In genomic region chr7:25897261-25897782, GRCh38 we compare ENCODE assay signal across 22 cellular contexts.
DNase-seq lines count a peak whose midpoint lies in the region; ATAC-seq and TF ChIP-seq lines count a peak whose summit lies in the region.
"Had no signal": no experiment of that assay in that cellular context is flagged by ENCODE, and none has a peak within 500 bp of the region (broad histone marks: within the 10 kb centered on the region; RNA-seq: fewer than 3 reads in every experiment).

No MANE protein-coding gene starts in this region.

- no peak overlapping the region for H3K9ac ChIP-seq in BLaER1 treated with 17β-estradiol and CSF1 and Interleukin-3, amounts not matched to agents 10 nM and 100 nM

- H3K27ac ChIP-seq in BLaER1 treated with 17β-estradiol and CSF1 and Interleukin-3, amounts not matched to agents 10 nM and 100 nM, result peak overlapping the region in 3 of 11 experiments; percentile 9 to 46 (median 20); a peak in 3 of 22 replicates
- H3K27ac ChIP-seq in upper lobe of left lung, result no peak overlapping the region
- H3K27ac ChIP-seq in CD8-positive, alpha-beta T cell (ENCODE audit: low read depth, low read length), result no peak overlapping the region
- H3K27ac ChIP-seq: A549, cardiac muscle cell, SK-N-MC, vagina had no signal

- H3K4me1 Mint-ChIP-seq in CD8-positive, alpha-beta T cell (ENCODE audit: low read depth), result peaks cover 21% of the 10 kb centered on the region

- TF ChIP-seq EP300 in upper lobe of left lung (IDR thresholded peaks at IDR 0.05), result no peak

- no peaks in the 10 kb centered on the region for H3K36me3 ChIP-seq in BLaER1 treated with 17β-estradiol and CSF1 and Interleukin-3, amounts not matched to agents 10 nM and 100 nM
- no peaks in the 10 kb centered on the region for H3K36me3 ChIP-seq in upper lobe of left lung
- H3K36me3 ChIP-seq in CD8-positive, alpha-beta T cell (ENCODE audit: insufficient read depth, low read length), result no peaks in the 10 kb centered on the region
- H3K36me3 ChIP-seq: cardiac muscle cell, vagina had no signal

- DNase-seq in KBM-7, result peak; percentile 67
- DNase-seq in SIG-M5 (lab: John Stamatoyannopoulos, UW), result peak; percentile 64
- peak; percentile 6 for DNase-seq in fibroblast of mammary gland (ENCODE audit: low read depth)
- DNase-seq in upper lobe of left lung, result no peak
- no peak for DNase-seq in CD8-positive, alpha-beta T cell
- DNase-seq: activated CD4-positive, alpha-beta T cell treated with anti-CD3 and anti-CD28 coated beads for 48 hours; activated effector memory CD4-positive, alpha-beta T cell treated with anti-CD3 and anti-CD28 coated beads, Interleukin-2, amount 50 U/mL, for 16 hours; amniotic stem cell; DMS 273 treated with DMSO at 0.1 percent for 48 hours; NCI-H1092 treated with DMSO at 0.1 percent for 48 hours; NCI-H526 treated with DMSO at 0.1 percent for 48 hours; stimulated activated CD4-positive, alpha-beta T cell treated with anti-CD3 and anti-CD28 coated beads, Interleukin-4, amount 100 ng/mL, for 24 hours had no signal

- CTCF ChIA-PET in CD8-positive, alpha-beta T cell (lab: Charles Lee), result interaction anchor here (1.6 to 8.4 kb wide), 7 partner anchors 9 to 472 kb away, joined by 9 to 141 read pairs (median 64); no protein-coding TSS in a partner anchor

- no peak overlapping the region for H3K27ac Mint-ChIP-seq in CD8-positive, alpha-beta T cell
- H3K27ac Mint-ChIP-seq: mesothelial cell of epicardium had no signal

- H4K20me1 ChIP-seq in BLaER1 treated with 17β-estradiol and CSF1 and Interleukin-3, amounts not matched to agents 10 nM and 100 nM, result peaks cover 0 to 11% (median 7%) of the 10 kb centered on the region in 11 experiments; a peak in 10 of 22 replicates

- H3K9me3 Mint-ChIP-seq in CD8-positive, alpha-beta T cell, result no peaks in the 10 kb centered on the region
- H3K9me3 Mint-ChIP-seq: mesothelial cell of epicardium had no signal

- no peak for ATAC-seq in upper lobe of left lung (ENCODE audit: low FRiP score in 2 of 2)
- no peak for ATAC-seq in HG03354 (IDR thresholded peaks at IDR 0.05; ENCODE audit: poor library complexity, severe bottlenecking, unreplicated experiment)
- no peak for ATAC-seq in GM18505 (IDR thresholded peaks at IDR 0.05; ENCODE audit: unreplicated experiment)
- ATAC-seq in CD8-positive, alpha-beta T cell, result no peak
- ATAC-seq: A549, left lobe of liver, Panc1 had no signal

- TF ChIP-seq CTCF in fibroblast of mammary gland (conservative IDR thresholded peaks at IDR 0.05; ENCODE audit: control insufficient read depth, insufficient read depth, low read depth, low read length) (no peak), upper lobe of left lung (IDR thresholded peaks at IDR 0.05) (no peak)
- no peak for TF ChIP-seq CTCF in CD8-positive, alpha-beta T cell (IDR thresholded peaks at IDR 0.05)

- intact Hi-C loops in CD8-positive, alpha-beta T cell (cut with DNase I, micrococcal nuclease), result loop anchor here in 1 of 2 experiments (5.0 to 10.0 kb wide), 2 partner anchors 297 to 390 kb away; no protein-coding TSS in a partner anchor

- in situ Hi-C loops in KBM-7 (cut with MboI; ENCODE audit: low pct_unique_long_range_greater_than_20kb, low sequenced_read_pairs), result loop anchor here (25.0 kb wide), 2 partner anchors 465 to 765 kb away; no protein-coding TSS in a partner anchor

- H3K4me1 ChIP-seq in BLaER1 treated with 17β-estradiol and CSF1 and Interleukin-3, amounts not matched to agents 10 nM and 100 nM, result peaks cover 27 to 43% (median 37%) of the 10 kb centered on the region in 10 experiments
- peaks cover 15 to 29% (median 18%) of the 10 kb centered on the region in 4 donors for H3K4me1 ChIP-seq in upper lobe of left lung
- H3K4me1 ChIP-seq in CD8-positive, alpha-beta T cell (ENCODE audit: insufficient read depth, low read length), result peaks cover 14% of the 10 kb centered on the region

- POLR2A ChIA-PET in CD8-positive, alpha-beta T cell (lab: Charles Lee), result interaction anchor here (0.6 kb wide), 1 partner anchor 167 kb away, joined by 3 read pairs; no protein-coding TSS in a partner anchor

- peak overlapping the region in 10 of 11 experiments; percentile 4 to 57 (median 37); a peak in 17 of 22 replicates for H3K4me2 ChIP-seq in BLaER1 treated with 17β-estradiol and CSF1 and Interleukin-3, amounts not matched to agents 10 nM and 100 nM
- H3K4me2 ChIP-seq: A549 had no signal

- peaks cover 0 to 5% (median 0%) of the 10 kb centered on the region in 11 experiments; a peak in 1 of 22 replicates for H3K9me3 ChIP-seq in BLaER1 treated with 17β-estradiol and CSF1 and Interleukin-3, amounts not matched to agents 10 nM and 100 nM (replicated peaks in 1 of 11)
- no peaks in the 10 kb centered on the region for H3K9me3 ChIP-seq in upper lobe of left lung
- no peaks in the 10 kb centered on the region for H3K9me3 ChIP-seq in CD8-positive, alpha-beta T cell (ENCODE audit: low read length)
- H3K9me3 ChIP-seq: A549, vagina had no signal

- no peaks in the 10 kb centered on the region for H3K36me3 Mint-ChIP-seq in CD8-positive, alpha-beta T cell
- H3K36me3 Mint-ChIP-seq: mesothelial cell of epicardium had no signal

- peaks cover 0 to 40% (median 19%) of the 10 kb centered on the region in 11 experiments; a peak in 16 of 22 replicates for H3K27me3 ChIP-seq in BLaER1 treated with 17β-estradiol and CSF1 and Interleukin-3, amounts not matched to agents 10 nM and 100 nM
- H3K27me3 ChIP-seq in upper lobe of left lung, result no peaks in the 10 kb centered on the region
- H3K27me3 ChIP-seq in CD8-positive, alpha-beta T cell (ENCODE audit: insufficient read depth, low read length), result no peaks in the 10 kb centered on the region
- H3K27me3 ChIP-seq: cardiac muscle cell, vagina had no signal

- 61 to 62% methylated on average over 8 of the region's 8 CpGs for WGBS in upper lobe of left lung, 2 donors

- TF ChIP-seq POLR2A in upper lobe of left lung (IDR thresholded peaks at IDR 0.05), result no peak
- TF ChIP-seq POLR2A in GM18505 (IDR thresholded peaks at IDR 0.05; ENCODE audit: borderline replicate concordance, extremely low read depth, insufficient read depth, insufficient read length), result no peak

- no peak overlapping the region for H3K4me3 Mint-ChIP-seq in CD8-positive, alpha-beta T cell
- H3K4me3 Mint-ChIP-seq: mesothelial cell of epicardium had no signal

- H3K4me3 ChIP-seq in BLaER1 treated with 17β-estradiol and CSF1 and Interleukin-3, amounts not matched to agents 10 nM and 100 nM, result no peak overlapping the region
- H3K4me3 ChIP-seq in fibroblast of mammary gland (ENCODE audit: control insufficient read depth, low read depth, low read length), result no peak overlapping the region
- H3K4me3 ChIP-seq in upper lobe of left lung, result no peak overlapping the region
- no peak overlapping the region for H3K4me3 ChIP-seq in CD8-positive, alpha-beta T cell (ENCODE audit: low read depth, low read length)
- H3K4me3 ChIP-seq: A549, cardiac muscle cell, SK-N-MC, vagina had no signal

- H3K27me3 Mint-ChIP-seq in CD8-positive, alpha-beta T cell (ENCODE audit: low read depth), result no peaks in the 10 kb centered on the region

Comparison
In these comparisons a context has a peak if more than half of its experiments do, and no peak if none do; other contexts are left out.
1. DNase-seq: peak in KBM-7 (single experiment), SIG-M5 (single experiment) and fibroblast of mammary gland (single experiment); none in upper lobe of left lung (0 of 2) and CD8-positive, alpha-beta T cell (0 of 7).